25 cellular contexts compared by ENCODE assay signal in genomic region chr4:106056914-106057313, GRCh38.
"Had no signal": no experiment of that assay in that cellular context is flagged by ENCODE, and none has a peak within 500 bp of the region (broad histone marks: within the 10 kb centered on the region; RNA-seq: fewer than 3 reads in every experiment).

No MANE protein-coding gene starts in this region.

- H3K36me3 ChIP-seq: gastrocnemius medialis, heart left ventricle, left ventricle myocardium inferior, tibial artery had no signal

- H3K27me3 Mint-ChIP-seq: activated B cell treated with CpG ODN at 0.5 μM for 24 hours; activated CD4-positive, alpha-beta T cell treated with anti-CD3 and anti-CD28 coated beads, Interleukin-2, amount 10 ng/mL, durations not matched to agents 24 days and 14 days; activated naive CD8-positive, alpha-beta T cell; memory B cell; progenitor cell of endocrine pancreas had no signal

- H3K36me3 Mint-ChIP-seq: natural killer cell had no signal

- H3K4me1 Mint-ChIP-seq: activated B cell treated with CpG ODN at 0.5 μM for 24 hours; activated CD4-positive, alpha-beta T cell treated with anti-CD3 and anti-CD28 coated beads, Interleukin-2, amount 10 ng/mL, durations not matched to agents 24 days and 14 days; memory B cell; natural killer cell had no signal

- H3K27ac Mint-ChIP-seq: activated B cell treated with CpG ODN at 0.5 μM for 24 hours; activated CD4-positive, alpha-beta T cell treated with anti-CD3 and anti-CD28 coated beads, Interleukin-2, amount 10 ng/mL, durations not matched to agents 24 days and 14 days; activated CD8-positive, alpha-beta T cell treated with anti-CD3 and anti-CD28 coated beads, Interleukin-2, amount 10 ng/mL, durations not matched to agents 7 days and 5 days; activated naive CD8-positive, alpha-beta T cell; activated T-cell treated with anti-CD3 and anti-CD28 coated beads, Interleukin-2, amount 50 U/mL, for 72 hours; memory B cell; natural killer cell; progenitor cell of endocrine pancreas had no signal

- H3K9me3 ChIP-seq: gastrocnemius medialis, heart left ventricle, left ventricle myocardium inferior, tibial artery had no signal

- H3K4me1 ChIP-seq: gastrocnemius medialis, heart left ventricle, left ventricle myocardium inferior had no signal

- ATAC-seq: activated CD8-positive, alpha-beta T cell treated with anti-CD3 and anti-CD28 coated beads, Interleukin-2, amount 10 ng/mL, durations not matched to agents 7 days and 5 days; activated T-cell treated with anti-CD3 and anti-CD28 coated beads, Interleukin-2, amount 50 U/mL, for 72 hours; gastrocnemius medialis; heart left ventricle; natural killer cell; right cardiac atrium had no signal

- H3K9me3 Mint-ChIP-seq: activated B cell treated with CpG ODN at 0.5 μM for 24 hours; activated CD4-positive, alpha-beta T cell treated with anti-CD3 and anti-CD28 coated beads, Interleukin-2, amount 10 ng/mL, durations not matched to agents 24 days and 14 days; activated T-cell treated with anti-CD3 and anti-CD28 coated beads, Interleukin-2, amount 50 U/mL, for 72 hours; memory B cell had no signal

- H3K4me3 ChIP-seq: dorsolateral prefrontal cortex, gastrocnemius medialis, heart left ventricle, left ventricle myocardium inferior, skin epidermis, tibial artery had no signal

- DNase-seq: activated B cell treated with CpG ODN at 0.5 μM for 24 hours; activated CD4-positive, alpha-beta T cell treated with anti-CD3 and anti-CD28 coated beads, Interleukin-2, amount 10 ng/mL, durations not matched to agents 24 days and 14 days; activated CD8-positive, alpha-beta memory T cell treated with anti-CD3 and anti-CD28 coated beads, Interleukin-2, amount 50 U/mL, for 4 hours; activated CD8-positive, alpha-beta T cell treated with anti-CD3 and anti-CD28 coated beads, Interleukin-2, amount 10 ng/mL, durations not matched to agents 7 days and 5 days; activated gamma-delta T cell; activated T-cell treated with anti-CD3 and anti-CD28 coated beads, Interleukin-2, amount 50 U/mL, for 72 hours; amniotic stem cell; dorsolateral prefrontal cortex; erythroblast; gastrocnemius medialis; heart left ventricle; kidney; left ventricle myocardium inferior; natural killer cell; nucleus accumbens; right cardiac atrium; stimulated activated CD4-positive, alpha-beta T cell treated with anti-CD3 and anti-CD28 coated beads, Interleukin-4, amount 100 ng/mL, for 24 hours; stimulated activated naive CD4-positive, alpha-beta T cell; tibial artery had no signal

- FAIRE-seq: kidney, TTC549, urothelium cell line had no signal

- H3K4me3 Mint-ChIP-seq: activated B cell treated with CpG ODN at 0.5 μM for 24 hours; activated CD4-positive, alpha-beta T cell treated with anti-CD3 and anti-CD28 coated beads, Interleukin-2, amount 10 ng/mL, durations not matched to agents 24 days and 14 days; activated CD8-positive, alpha-beta T cell treated with anti-CD3 and anti-CD28 coated beads, Interleukin-2, amount 10 ng/mL, durations not matched to agents 7 days and 5 days; activated naive CD8-positive, alpha-beta T cell; activated T-cell treated with anti-CD3 and anti-CD28 coated beads, Interleukin-2, amount 50 U/mL, for 72 hours; memory B cell; natural killer cell had no signal

- H3K27ac ChIP-seq: dorsolateral prefrontal cortex, gastrocnemius medialis, heart left ventricle, left ventricle myocardium inferior, skin epidermis, tibial artery had no signal

- H3K27me3 ChIP-seq: dorsolateral prefrontal cortex, gastrocnemius medialis, heart left ventricle, tibial artery had no signal
